In genomic region chr2:99484205-99484604, GRCh38 we compare ENCODE assay signal across 22 cellular contexts.
"Had no signal": no experiment of that assay in that cellular context is flagged by ENCODE, and none has a peak within 500 bp of the region (broad histone marks: within the 10 kb centered on the region; RNA-seq: fewer than 3 reads in every experiment).

No MANE protein-coding gene starts in this region.

- H3K36me3 ChIP-seq: adrenal gland, cardiac muscle cell, stomach, upper lobe of left lung had no signal

- DNase-seq: activated CD4-positive, alpha-beta T cell treated with anti-CD3 and anti-CD28 coated beads, Interleukin-2, amount 50 U/mL, for 1 hour; activated CD4-positive, CD25-positive, alpha-beta regulatory T cell treated with anti-CD3 and anti-CD28 coated beads, Interleukin-2, amount 50 U/mL, for 72 hours; activated CD8-positive, alpha-beta memory T cell treated with anti-CD3 and anti-CD28 coated beads, Interleukin-2, amount 50 U/mL, for 4 hours; activated effector memory CD4-positive, alpha-beta T cell treated with anti-CD3 and anti-CD28 coated beads, Interleukin-2, amount 50 U/mL, for 16 hours; activated T-cell treated with anti-CD3 and anti-CD28 coated beads, Interleukin-2, amount 50 U/mL, for 72 hours; effector memory CD4-positive, alpha-beta T cell; foreskin fibroblast; glutamatergic neuron; kidney; psoas muscle; right cardiac atrium; stimulated activated CD4-positive, alpha-beta T cell treated with anti-CD3 and anti-CD28 coated beads, Interleukin-15, amount 100 ng/mL, for 24 hours; stimulated activated CD4-positive, alpha-beta T cell treated with anti-CD3 and anti-CD28 coated beads, Interleukin-2, amount 100 ng/mL, for 48 hours; stomach; upper lobe of left lung had no signal

- H3K4me3 Mint-ChIP-seq: activated naive CD4-positive, alpha-beta T cell treated with anti-CD3 and anti-CD28 coated beads, Interleukin-2, amount 50 U/mL, for 24 hours; activated T-cell treated with anti-CD3 and anti-CD28 coated beads, Interleukin-2, amount 50 U/mL, for 72 hours; dendritic cell treated with granulocyte-macrophage colony-stimulating factor and Interleukin-4, amounts not matched to agents 40 ng/mL and 50 ng/mL, for 4 days; T-helper 1 cell treated with Interleukin-12 subunit alpha and Interleukin-12 subunit beta and Interleukin-4 antibody, amounts not matched to agents 30 μg/mL and 1 μg/mL, for 36 hours had no signal

- H3K27me3 Mint-ChIP-seq: activated naive CD4-positive, alpha-beta T cell treated with anti-CD3 and anti-CD28 coated beads, Interleukin-2, amount 50 U/mL, for 24 hours; dendritic cell treated with granulocyte-macrophage colony-stimulating factor and Interleukin-4, amounts not matched to agents 40 ng/mL and 50 ng/mL, for 4 days had no signal

- H3K4me3 ChIP-seq: adrenal gland, cardiac muscle cell, psoas muscle, skin epidermis, stomach had no signal

- H3K27ac Mint-ChIP-seq: activated naive CD4-positive, alpha-beta T cell treated with anti-CD3 and anti-CD28 coated beads, Interleukin-2, amount 50 U/mL, for 24 hours; activated T-cell treated with anti-CD3 and anti-CD28 coated beads, Interleukin-2, amount 50 U/mL, for 72 hours; dendritic cell treated with granulocyte-macrophage colony-stimulating factor and Interleukin-4, amounts not matched to agents 40 ng/mL and 50 ng/mL, for 4 days; T-helper 1 cell treated with Interleukin-12 subunit alpha and Interleukin-12 subunit beta and Interleukin-4 antibody, amounts not matched to agents 30 μg/mL and 1 μg/mL, for 36 hours had no signal

- H3K9me3 Mint-ChIP-seq: activated naive CD4-positive, alpha-beta T cell treated with anti-CD3 and anti-CD28 coated beads, Interleukin-2, amount 50 U/mL, for 24 hours; activated T-cell treated with anti-CD3 and anti-CD28 coated beads, Interleukin-2, amount 50 U/mL, for 72 hours; dendritic cell treated with granulocyte-macrophage colony-stimulating factor and Interleukin-4, amounts not matched to agents 40 ng/mL and 50 ng/mL, for 4 days; T-helper 1 cell treated with Interleukin-12 subunit alpha and Interleukin-12 subunit beta and Interleukin-4 antibody, amounts not matched to agents 30 μg/mL and 1 μg/mL, for 36 hours had no signal

- H3K27ac ChIP-seq: psoas muscle, stomach, upper lobe of left lung had no signal

- H3K9me3 ChIP-seq: adrenal gland, psoas muscle, stomach, upper lobe of left lung had no signal

- ATAC-seq: activated T-cell treated with anti-CD3 and anti-CD28 coated beads, Interleukin-2, amount 50 U/mL, for 72 hours; left lobe of liver; psoas muscle; right cardiac atrium had no signal

- FAIRE-seq: kidney had no signal

- H3K27me3 ChIP-seq: adrenal gland, cardiac muscle cell, stomach, upper lobe of left lung had no signal
